ENCODE assay signal across 16 cellular contexts in genomic region chr17:68460715-68461114, GRCh38. TPM values are rescaled to one million over a fixed set of nuclear protein-coding genes. Genes with fewer than 3 reads are reported as not detected.
DNase-seq lines count a peak whose midpoint lies in the region; ATAC-seq, FAIRE-seq and TF ChIP-seq lines count a peak whose summit lies in the region.
"Had no signal": no experiment of that assay in that cellular context is flagged by ENCODE, and none has a peak within 500 bp of the region (broad histone marks: within the 10 kb centered on the region; RNA-seq: fewer than 3 reads in every experiment).

No MANE protein-coding gene starts in this region.

- H3K9me2 ChIP-seq in Loucy (replicated peaks; ENCODE audit: low read depth, low read length), result no peaks in the 10 kb centered on the region

- peak overlapping the region; percentile 37 for H3K4me3 Mint-ChIP-seq in activated T-cell treated with anti-CD3 and anti-CD28 coated beads, Interleukin-2, amount 50 U/mL, for 4 hours
- peak overlapping the region; percentile 52 for H3K4me3 Mint-ChIP-seq in activated naive CD8-positive, alpha-beta T cell treated with anti-CD3 and anti-CD28 coated beads, Interleukin-2, amount 50 U/mL, for 24 hours

- no peaks in the 10 kb centered on the region for H3K36me3 ChIP-seq in Loucy (ENCODE audit: insufficient read depth, low read length)
- no peaks in the 10 kb centered on the region for H3K36me3 ChIP-seq in small intestine (ENCODE audit: control insufficient read depth in 2 of 2, insufficient read depth in 2 of 2, low read length in 2 of 2)

- ATAC-seq in activated T-cell treated with anti-CD3 and anti-CD28 coated beads, Interleukin-2, amount 50 U/mL, for 4 hours, result no peak
- no peak for ATAC-seq in activated naive CD8-positive, alpha-beta T cell treated with anti-CD3 and anti-CD28 coated beads, Interleukin-2, amount 50 U/mL, for 24 hours
- ATAC-seq: esophagus mucosa, Panc1 had no signal

- no peaks in the 10 kb centered on the region for H4K20me1 ChIP-seq in Loucy (ENCODE audit: insufficient read depth, low read length, poor library complexity, severe bottlenecking)

- FAIRE-seq in small intestine (lab: Jason Lieb, UNC), result no peak
- no peak for FAIRE-seq in D721Med (lab: Jason Lieb, UNC)
- FAIRE-seq: bronchial epithelial cell had no signal

- H3K27ac ChIP-seq in small intestine (ENCODE audit: low read depth in 1 of 2, low read length in 1 of 2), result no peak overlapping the region

- no peaks in the 10 kb centered on the region for H3K27me3 Mint-ChIP-seq in activated T-cell treated with anti-CD3 and anti-CD28 coated beads, Interleukin-2, amount 50 U/mL, for 4 hours (ENCODE audit: low read depth)
- H3K27me3 Mint-ChIP-seq in activated naive CD8-positive, alpha-beta T cell treated with anti-CD3 and anti-CD28 coated beads, Interleukin-2, amount 50 U/mL, for 24 hours, result no peaks in the 10 kb centered on the region

- H3K27me3 ChIP-seq in Loucy (ENCODE audit: insufficient read depth, low read length, poor library complexity, severe bottlenecking), result no peaks in the 10 kb centered on the region
- no peaks in the 10 kb centered on the region for H3K27me3 ChIP-seq in small intestine (ENCODE audit: control insufficient read depth in 2 of 2, insufficient read depth in 2 of 2, low read length in 2 of 2)

- peak overlapping the region; percentile 50 for H3K9ac ChIP-seq in Loucy (ENCODE audit: low read depth, low read length, poor library complexity, severe bottlenecking)

- H3K79me2 ChIP-seq in Loucy (ENCODE audit: insufficient read depth, low read length), result peaks cover 10% of the 10 kb centered on the region; the same call in 1 of the 2 replicates

- H3K9me3 ChIP-seq in Loucy (ENCODE audit: insufficient read depth, low read depth, low read length) (no peaks in the 10 kb centered on the region), small intestine (ENCODE audit: control insufficient read depth, low read depth) (no peaks in the 10 kb centered on the region)

- no peaks in the 10 kb centered on the region for H3K36me3 Mint-ChIP-seq in activated T-cell treated with anti-CD3 and anti-CD28 coated beads, Interleukin-2, amount 50 U/mL, for 4 hours (ENCODE audit: insufficient read depth)
- H3K36me3 Mint-ChIP-seq in activated naive CD8-positive, alpha-beta T cell treated with anti-CD3 and anti-CD28 coated beads, Interleukin-2, amount 50 U/mL, for 24 hours (ENCODE audit: low read depth), result no peaks in the 10 kb centered on the region

- no peak for DNase-seq in activated T-cell treated with anti-CD3 and anti-CD28 coated beads, Interleukin-2, amount 50 U/mL, for 4 hours
- DNase-seq in activated T-cell treated with anti-CD3 and anti-CD28 coated beads, Interleukin-2, amount 50 U/mL, for 48 hours, result no peak
- no peak for DNase-seq in activated naive CD8-positive, alpha-beta T cell treated with anti-CD3 and anti-CD28 coated beads, Interleukin-2, amount 50 U/mL, for 24 hours
- DNase-seq in small intestine, result peak; percentile 40
- DNase-seq in NCI-H1092 treated with DMSO at 0.1 percent for 48 hours (lab: John Stamatoyannopoulos, UW), result no peak
- no peak for DNase-seq in DMS114 treated with DMSO at 0.1 percent for 48 hours (lab: John Stamatoyannopoulos, UW; ENCODE audit: unreplicated experiment)
- DNase-seq in D721Med (ENCODE audit: insufficient read length, low spot score), result no peak
- DNase-seq: DMS79 treated with DMSO at 0.1 percent for 48 hours; NCI-H2081 treated with DMSO at 0.1 percent for 48 hours; stimulated activated CD4-positive, alpha-beta T cell treated with anti-CD3 and anti-CD28 coated beads, Interleukin-2, amount 100 ng/mL, for 24 hours; T1000 had no signal

- no peaks in the 10 kb centered on the region for H3F3A ChIP-seq in Loucy (ENCODE audit: low read depth)

- H3K4me1 Mint-ChIP-seq in activated T-cell treated with anti-CD3 and anti-CD28 coated beads, Interleukin-2, amount 50 U/mL, for 4 hours (ENCODE audit: low read depth), result peaks cover 59% of the 10 kb centered on the region
- H3K4me1 Mint-ChIP-seq in activated naive CD8-positive, alpha-beta T cell treated with anti-CD3 and anti-CD28 coated beads, Interleukin-2, amount 50 U/mL, for 24 hours, result peaks cover 67% of the 10 kb centered on the region

- no peak for TF ChIP-seq CTCF in Loucy (conservative IDR thresholded peaks at IDR 0.05; ENCODE audit: low read length)
- TF ChIP-seq CTCF in D721Med (IDR thresholded peaks at IDR 0.05; ENCODE audit: insufficient read depth, missing control alignments), result no peak

- peak overlapping the region; percentile 46 for H3K4me2 ChIP-seq in Loucy (ENCODE audit: low read depth, low read length, poor library complexity, severe bottlenecking)

- no peak overlapping the region for H2AFZ ChIP-seq in Loucy (ENCODE audit: low read length)

- H3K4me1 ChIP-seq in Loucy (ENCODE audit: insufficient read depth, low read length, poor library complexity, severe bottlenecking) (peaks cover 45% of the 10 kb centered on the region), small intestine (ENCODE audit: control insufficient read depth in 2 of 2, insufficient read depth in 1 of 2, low read depth in 1 of 2, low read length in 1 of 2) (peaks cover 0 to 3% of the 10 kb centered on the region in 2 donors)

- no peaks in the 10 kb centered on the region for H3K9me3 Mint-ChIP-seq in activated T-cell treated with anti-CD3 and anti-CD28 coated beads, Interleukin-2, amount 50 U/mL, for 4 hours
- H3K9me3 Mint-ChIP-seq in activated naive CD8-positive, alpha-beta T cell treated with anti-CD3 and anti-CD28 coated beads, Interleukin-2, amount 50 U/mL, for 24 hours, result no peaks in the 10 kb centered on the region

- peak overlapping the region; percentile 87 for H3K27ac Mint-ChIP-seq in activated naive CD8-positive, alpha-beta T cell treated with anti-CD3 and anti-CD28 coated beads, Interleukin-2, amount 50 U/mL, for 24 hours
- H3K27ac Mint-ChIP-seq: progenitor cell of endocrine pancreas had no signal

- H3K4me3 ChIP-seq in Loucy (ENCODE audit: low read length, poor library complexity, severe bottlenecking), result peak overlapping the region; percentile 22
- H3K4me3 ChIP-seq in small intestine (ENCODE audit: low read depth in 1 of 2, low read length in 2 of 2), result no peak overlapping the region

RNA-seq across cellular contexts. Expression of gene WIPI1, which starts 3.4 kb away (rescaled TPM):
- total RNA-seq in activated T-cell treated with anti-CD3 and anti-CD28 coated beads, Interleukin-2, amount 50 U/mL, for 4 hours, result 1 to 10 TPM; 2.9 to 6.4 (median 3.9) TPM
- 10 to 100 TPM; 11.6 to 21.6 (median 18.1) TPM for polyA plus RNA-seq in small intestine

RNA-seq across cellular contexts. Expression of gene PRKAR1A, which starts 51.5 kb away (rescaled TPM):
- 100 to 1,000 TPM; 133 to 167 (median 134) TPM for total RNA-seq in activated T-cell treated with anti-CD3 and anti-CD28 coated beads, Interleukin-2, amount 50 U/mL, for 4 hours
- polyA plus RNA-seq in small intestine, result 10 to 100 TPM; 22.4 to 61.6 (median 32.7) TPM
